18 cellular contexts compared by ENCODE assay signal in genomic region chr3:43328653-43329052, GRCh38. TPM values are rescaled to one million over a fixed set of nuclear protein-coding genes. Genes with fewer than 3 reads are reported as not detected.
DNase-seq lines count a peak whose midpoint lies in the region; ATAC-seq and TF ChIP-seq lines count a peak whose summit lies in the region.
"Had no signal": no experiment of that assay in that cellular context is flagged by ENCODE, and none has a peak within 500 bp of the region (broad histone marks: within the 10 kb centered on the region; RNA-seq: fewer than 3 reads in every experiment).

No MANE protein-coding gene starts in this region.

- peaks cover 6% of the 10 kb centered on the region for H3K36me3 Mint-ChIP-seq in T-helper 17 cell (ENCODE audit: low read depth)
- peaks cover 22% of the 10 kb centered on the region for H3K36me3 Mint-ChIP-seq in stimulated activated memory B cell treated with anti-CD40 and anti-IgM and Interleukin-4, amounts not matched to agents 10 μg/mL and 1 μg/mL and 100 μg/mL, for 72 hours

- no peak for DNase-seq in heart right ventricle
- DNase-seq in cardiac septum (ENCODE audit: low spot score): no peak
- DNase-seq in T-helper 17 cell: no peak
- peak; percentile 14 for DNase-seq in fibroblast of mammary gland (ENCODE audit: low read depth)
- no peak for DNase-seq in NCI-H146 (lab: John Stamatoyannopoulos, UW)
- DNase-seq in T-helper 1 cell: no peak
- DNase-seq: activated CD4-positive, alpha-beta T cell treated with anti-CD3 and anti-CD28 coated beads, Interleukin-2, amount 50 U/mL, for 4 hours; foreskin melanocyte; GF-D8; left lung; NCI-H187 treated with DMSO at 0.1 percent for 48 hours; NCI-H510A; posterior cingulate gyrus; spleen; tibial artery had no signal

- no peaks in the 10 kb centered on the region for H3K27me3 ChIP-seq in heart right ventricle
- H3K27me3 ChIP-seq: ascending aorta, left lung, spleen, tibial artery had no signal

- ATAC-seq in heart right ventricle: peak in 4 of 8 donors; percentile 38 to 61 (median 52)
- no peak for ATAC-seq in T-helper 17 cell
- ATAC-seq in stimulated activated memory B cell treated with anti-CD40 and anti-IgM and Interleukin-4, amounts not matched to agents 10 μg/mL and 1 μg/mL and 100 μg/mL, for 72 hours: no peak
- no peak for ATAC-seq in GM21360 (IDR thresholded peaks at IDR 0.05; ENCODE audit: unreplicated experiment)
- ATAC-seq: left lung had no signal

- peak overlapping the region in 6 of 10 donors; percentile 6 to 86 (median 78) for H3K27ac ChIP-seq in heart right ventricle
- H3K27ac ChIP-seq: ascending aorta, left lung, tibial artery had no signal

- no peak overlapping the region for H3K4me3 Mint-ChIP-seq in T-helper 17 cell
- H3K4me3 Mint-ChIP-seq in stimulated activated memory B cell treated with anti-CD40 and anti-IgM and Interleukin-4, amounts not matched to agents 10 μg/mL and 1 μg/mL and 100 μg/mL, for 72 hours: no peak overlapping the region

- H3K27ac Mint-ChIP-seq in T-helper 17 cell: peak overlapping the region; percentile 51
- H3K27ac Mint-ChIP-seq in stimulated activated memory B cell treated with anti-CD40 and anti-IgM and Interleukin-4, amounts not matched to agents 10 μg/mL and 1 μg/mL and 100 μg/mL, for 72 hours: peak overlapping the region; percentile 40

- H3K4me3 ChIP-seq in heart right ventricle (no peak overlapping the region), fibroblast of mammary gland (ENCODE audit: control insufficient read depth, low read depth, low read length) (no peak overlapping the region)
- H3K4me3 ChIP-seq: ascending aorta, left lung, spleen, tibial artery had no signal

- intact Hi-C loops in heart right ventricle (cut with DNase I): loop anchor here in 2 of 10 donors (5.0 to 10.0 kb wide), 2 partner anchors 41 to 176 kb away; partner anchors contain the start of gene SNRK (in 1 of the 2)
- intact Hi-C loops in cardiac septum (cut with DNase I): loop anchor here (5.0 kb wide), 1 partner anchor 99 kb away; no protein-coding TSS in a partner anchor

- H3K4me1 Mint-ChIP-seq in T-helper 17 cell: peaks cover 40% of the 10 kb centered on the region
- H3K4me1 Mint-ChIP-seq in stimulated activated memory B cell treated with anti-CD40 and anti-IgM and Interleukin-4, amounts not matched to agents 10 μg/mL and 1 μg/mL and 100 μg/mL, for 72 hours: peaks cover 52% of the 10 kb centered on the region

- no peaks in the 10 kb centered on the region for H3K9me3 Mint-ChIP-seq in stimulated activated memory B cell treated with anti-CD40 and anti-IgM and Interleukin-4, amounts not matched to agents 10 μg/mL and 1 μg/mL and 100 μg/mL, for 72 hours

- H3K4me1 ChIP-seq in heart right ventricle: peaks cover 4 to 82% (median 64%) of the 10 kb centered on the region in 9 donors

- no peaks in the 10 kb centered on the region for H3K27me3 Mint-ChIP-seq in T-helper 17 cell
- H3K27me3 Mint-ChIP-seq in stimulated activated memory B cell treated with anti-CD40 and anti-IgM and Interleukin-4, amounts not matched to agents 10 μg/mL and 1 μg/mL and 100 μg/mL, for 72 hours: no peaks in the 10 kb centered on the region

- peaks cover 0 to 2% (median 0%) of the 10 kb centered on the region in 11 donors for H3K9me3 ChIP-seq in heart right ventricle
- H3K9me3 ChIP-seq in T-helper 17 cell (ENCODE audit: control insufficient read depth, low read length, poor library complexity, severe bottlenecking): no peaks in the 10 kb centered on the region
- H3K9me3 ChIP-seq: ascending aorta, left lung, tibial artery had no signal

- TF ChIP-seq CTCF in heart right ventricle (IDR thresholded peaks at IDR 0.05) (no peak), fibroblast of mammary gland (conservative IDR thresholded peaks at IDR 0.05; ENCODE audit: control insufficient read depth, insufficient read depth, low read depth, low read length) (no peak)

- H3K36me3 ChIP-seq in heart right ventricle: peaks cover 0 to 23% (median 13%) of the 10 kb centered on the region in 9 donors

RNA-seq across cellular contexts. Expression of gene SNRK, which starts 42.3 kb away (rescaled TPM):
- total RNA-seq in heart right ventricle (10 to 100 TPM; 20.9 to 51.9 (median 29.2) TPM), cardiac septum (25.1 TPM), T-helper 17 cell (100 to 1,000 TPM; 127 to 159 TPM)
- polyA plus RNA-seq in heart right ventricle: 10 to 100 TPM; 11.4 to 12.9 TPM
